In genomic region chr12:88756153-88756552, GRCh38 we compare ENCODE assay signal across 20 cellular contexts.
DNase-seq lines count a peak whose midpoint lies in the region; ATAC-seq and TF ChIP-seq lines count a peak whose summit lies in the region.
"Had no signal": no experiment of that assay in that cellular context is flagged by ENCODE, and none has a peak within 500 bp of the region (broad histone marks: within the 10 kb centered on the region; RNA-seq: fewer than 3 reads in every experiment).

No MANE protein-coding gene starts in this region.

- no peak overlapping the region for H2BK120ac ChIP-seq in trophoblast cell (ENCODE audit: insufficient read depth, low read length, poor library complexity)

- no peak overlapping the region for H2AFZ ChIP-seq in smooth muscle cell (ENCODE audit: low read depth)
- H2AFZ ChIP-seq in trophoblast cell (ENCODE audit: insufficient read depth, low read length, poor library complexity) = no peak overlapping the region
- H2AFZ ChIP-seq: GM23338 had no signal

- no peaks in the 10 kb centered on the region for H3K36me3 ChIP-seq in smooth muscle cell (ENCODE audit: low read depth)
- no peaks in the 10 kb centered on the region for H3K36me3 ChIP-seq in trophoblast cell (ENCODE audit: control insufficient read depth in 1 of 2, insufficient read depth in 2 of 2, low read length in 2 of 2)
- H3K36me3 ChIP-seq: BLaER1 treated with 17β-estradiol and CSF1 and Interleukin-3, amounts not matched to agents 10 nM and 100 nM had no signal

- no peaks in the 10 kb centered on the region for H3K4me1 Mint-ChIP-seq in stimulated activated memory B cell treated with anti-CD40 and anti-IgM and Interleukin-4, amounts not matched to agents 10 μg/mL and 1 μg/mL and 100 μg/mL, for 72 hours
- H3K4me1 Mint-ChIP-seq: B cell, GM23338 had no signal

- no peak for TF ChIP-seq CTCF in smooth muscle cell (IDR thresholded peaks at IDR 0.05; ENCODE audit: borderline replicate concordance, insufficient read depth, poor library complexity, severe bottlenecking)
- no peak for TF ChIP-seq CTCF in omental fat pad (IDR thresholded peaks at IDR 0.05)

- H3K4me3 Mint-ChIP-seq in stimulated activated memory B cell treated with anti-CD40 and anti-IgM and Interleukin-4, amounts not matched to agents 10 μg/mL and 1 μg/mL and 100 μg/mL, for 72 hours = no peak overlapping the region
- H3K4me3 Mint-ChIP-seq: B cell; CD8-positive, alpha-beta T cell; GM23338; HFFc6 had no signal

- no peaks in the 10 kb centered on the region for H3K36me3 Mint-ChIP-seq in stimulated activated memory B cell treated with anti-CD40 and anti-IgM and Interleukin-4, amounts not matched to agents 10 μg/mL and 1 μg/mL and 100 μg/mL, for 72 hours
- H3K36me3 Mint-ChIP-seq: CD8-positive, alpha-beta T cell had no signal

- H3K4me2 ChIP-seq in smooth muscle cell (no peak overlapping the region), trophoblast cell (ENCODE audit: low read length) (no peak overlapping the region)
- H3K4me2 ChIP-seq: BLaER1 treated with 17β-estradiol and CSF1 and Interleukin-3, amounts not matched to agents 10 nM and 100 nM; GM23338 had no signal

- H3K27me3 ChIP-seq in smooth muscle cell (ENCODE audit: low read depth) = peaks cover 19% of the 10 kb centered on the region
- no peaks in the 10 kb centered on the region for H3K27me3 ChIP-seq in trophoblast cell (ENCODE audit: insufficient read depth, low read length)
- H3K27me3 ChIP-seq: BLaER1 treated with 17β-estradiol and CSF1 and Interleukin-3, amounts not matched to agents 10 nM and 100 nM had no signal

- H3K9me3 Mint-ChIP-seq in stimulated activated memory B cell treated with anti-CD40 and anti-IgM and Interleukin-4, amounts not matched to agents 10 μg/mL and 1 μg/mL and 100 μg/mL, for 72 hours = peaks cover 7% of the 10 kb centered on the region
- H3K9me3 Mint-ChIP-seq: CD8-positive, alpha-beta T cell; GM23338; HFFc6 had no signal

- H2BK5ac ChIP-seq in trophoblast cell (ENCODE audit: low read depth, low read length, poor library complexity) = no peak overlapping the region

- no peak overlapping the region for H3K4ac ChIP-seq in trophoblast cell (ENCODE audit: low read depth, low read length)

- no peaks in the 10 kb centered on the region for H3K9me3 ChIP-seq in smooth muscle cell (replicated peaks; ENCODE audit: low read depth)
- no peaks in the 10 kb centered on the region for H3K9me3 ChIP-seq in trophoblast cell (ENCODE audit: insufficient read depth, low read depth, low read length)
- H3K9me3 ChIP-seq: BLaER1 treated with 17β-estradiol and CSF1 and Interleukin-3, amounts not matched to agents 10 nM and 100 nM had no signal

- no peak overlapping the region for H3K27ac Mint-ChIP-seq in stimulated activated memory B cell treated with anti-CD40 and anti-IgM and Interleukin-4, amounts not matched to agents 10 μg/mL and 1 μg/mL and 100 μg/mL, for 72 hours
- H3K27ac Mint-ChIP-seq: B cell; CD8-positive, alpha-beta T cell; GM23338; HFFc6 had no signal

- no peak overlapping the region for H3K23ac ChIP-seq in trophoblast cell (ENCODE audit: low read length)

- H4K91ac ChIP-seq in trophoblast cell (ENCODE audit: low read depth, low read length) = no peak overlapping the region

- H3K27me3 Mint-ChIP-seq in stimulated activated memory B cell treated with anti-CD40 and anti-IgM and Interleukin-4, amounts not matched to agents 10 μg/mL and 1 μg/mL and 100 μg/mL, for 72 hours = no peaks in the 10 kb centered on the region
- H3K27me3 Mint-ChIP-seq: B cell had no signal

- no peaks in the 10 kb centered on the region for H3K79me1 ChIP-seq in trophoblast cell (ENCODE audit: low read length)

- no peak overlapping the region for H4K12ac ChIP-seq in trophoblast cell (ENCODE audit: low read depth, low read length)

- H3F3A ChIP-seq in smooth muscle cell (ENCODE audit: low read depth) = no peaks in the 10 kb centered on the region

- DNase-seq in EH (ENCODE audit: low read depth) (peak; percentile 19), M059J (ENCODE audit: low read depth) (peak; percentile 94), foreskin melanocyte (peak; percentile 7), smooth muscle cell (lab: John Stamatoyannopoulos, UW; ENCODE audit: unreplicated experiment) (no peak), omental fat pad (ENCODE audit: low spot score) (no peak), trophoblast cell (no peak)
- DNase-seq: 8988T; Calu3; CD8-positive, alpha-beta T cell; DMS53; DND-41; GF-D8; HFFc6; IMR-90 had no signal

- H3K18ac ChIP-seq in trophoblast cell (ENCODE audit: low read length) = no peak overlapping the region

- 87% methylated on average over 3 of the region's 3 CpGs for WGBS in smooth muscle cell (ENCODE audit: low lambda C conversion rate)
- no CpG with 5 or more reads among the region's 3 CpGs for WGBS in trophoblast cell (ENCODE audit: extremely low coverage, insufficient coverage, insufficient read length)

- peak; percentile 26 for ATAC-seq in stimulated activated memory B cell treated with anti-CD40 and anti-IgM and Interleukin-4, amounts not matched to agents 10 μg/mL and 1 μg/mL and 100 μg/mL, for 72 hours
- no peak for ATAC-seq in omental fat pad (ENCODE audit: low FRiP score)
- ATAC-seq: CD8-positive, alpha-beta T cell; GM23338; HCT116 had no signal

- H4K20me1 ChIP-seq in smooth muscle cell (ENCODE audit: low read depth) = no peaks in the 10 kb centered on the region
- H4K20me1 ChIP-seq: BLaER1 treated with 17β-estradiol and CSF1 and Interleukin-3, amounts not matched to agents 10 nM and 100 nM had no signal

- H3K4me1 ChIP-seq in smooth muscle cell (ENCODE audit: low read depth) (no peaks in the 10 kb centered on the region), trophoblast cell (ENCODE audit: control insufficient read depth in 1 of 2, insufficient read depth in 2 of 2, low read length in 2 of 2) (no peaks in the 10 kb centered on the region)
- H3K4me1 ChIP-seq: BLaER1 treated with 17β-estradiol and CSF1 and Interleukin-3, amounts not matched to agents 10 nM and 100 nM had no signal

- no peak overlapping the region for H3K14ac ChIP-seq in trophoblast cell (ENCODE audit: low read length)

- H3K79me2 ChIP-seq in smooth muscle cell (ENCODE audit: low read depth) = no peaks in the 10 kb centered on the region
- H3K79me2 ChIP-seq in trophoblast cell (ENCODE audit: control insufficient read depth, insufficient read depth, low read length, poor library complexity) = no peaks in the 10 kb centered on the region

- H3K27ac ChIP-seq in smooth muscle cell (ENCODE audit: low read depth) = no peak overlapping the region
- no peak overlapping the region for H3K27ac ChIP-seq in trophoblast cell (ENCODE audit: low read depth, low read length)
- H3K27ac ChIP-seq: BLaER1 treated with 17β-estradiol and CSF1 and Interleukin-3, amounts not matched to agents 10 nM and 100 nM; HL-60 had no signal

- H3K9ac ChIP-seq in smooth muscle cell (ENCODE audit: low read depth) (no peak overlapping the region), trophoblast cell (ENCODE audit: low read length) (no peak overlapping the region)
- H3K9ac ChIP-seq: BLaER1 treated with 17β-estradiol and CSF1 and Interleukin-3, amounts not matched to agents 10 nM and 100 nM had no signal

- H4K8ac ChIP-seq in trophoblast cell (ENCODE audit: low read depth, low read length) = no peak overlapping the region

- H2BK12ac ChIP-seq in trophoblast cell (ENCODE audit: low read length) = no peak overlapping the region

- no peak overlapping the region for H2AK5ac ChIP-seq in trophoblast cell (ENCODE audit: low read length)

- H3K4me3 ChIP-seq in smooth muscle cell = no peak overlapping the region
- H3K4me3 ChIP-seq in trophoblast cell (ENCODE audit: low read depth, low read length) = no peak overlapping the region
- H3K4me3 ChIP-seq: BLaER1 treated with 17β-estradiol and CSF1 and Interleukin-3, amounts not matched to agents 10 nM and 100 nM; GM23338 had no signal

Comparison
In these comparisons a context has a peak if more than half of its experiments do, and no peak if none do; other contexts are left out.
1. DNase-seq: peak in EH (single experiment), M059J (single experiment) and foreskin melanocyte (single experiment); none in smooth muscle cell (single experiment), omental fat pad (single experiment) and trophoblast cell (0 of 2).